In genomic region chr4:151169223-151169622, GRCh38 we compare ENCODE assay signal across 11 cellular contexts.
DNase-seq lines count a peak whose midpoint lies in the region; ATAC-seq and TF ChIP-seq lines count a peak whose summit lies in the region.
"Had no signal": no experiment of that assay in that cellular context is flagged by ENCODE, and none has a peak within 500 bp of the region (broad histone marks: within the 10 kb centered on the region; RNA-seq: fewer than 3 reads in every experiment).

No MANE protein-coding gene starts in this region.

- H3K27ac Mint-ChIP-seq in mesothelial cell of epicardium, result peak overlapping the region; percentile 57

- H3K4me3 Mint-ChIP-seq in mesothelial cell of epicardium, result no peak overlapping the region
- H3K4me3 Mint-ChIP-seq: neural crest cell had no signal

- ATAC-seq in Right ventricle myocardium inferior, result peak; percentile 95
- ATAC-seq in HG03095 (IDR thresholded peaks at IDR 0.05; ENCODE audit: unreplicated experiment), result no peak
- no peak for ATAC-seq in GM21423 (IDR thresholded peaks at IDR 0.05; ENCODE audit: unreplicated experiment)
- no peak for ATAC-seq in GM18519 (IDR thresholded peaks at IDR 0.05; ENCODE audit: low FRiP score, unreplicated experiment)

- H3K27me3 Mint-ChIP-seq in mesothelial cell of epicardium (ENCODE audit: low read depth), result no peaks in the 10 kb centered on the region

- peaks cover 6% of the 10 kb centered on the region for H3K9me3 Mint-ChIP-seq in mesothelial cell of epicardium
- H3K9me3 Mint-ChIP-seq: neural crest cell had no signal

- intact Hi-C loops in Right ventricle myocardium inferior (cut with DNase I), result loop anchor here (5.0 kb wide), 1 partner anchor 58 kb away; no protein-coding TSS in a partner anchor
- intact Hi-C loops in cardiac septum (cut with DNase I), result no loop called here

- H3K36me3 Mint-ChIP-seq in mesothelial cell of epicardium, result peaks cover 17% of the 10 kb centered on the region

- TF ChIP-seq CTCF in mesothelial cell of epicardium (IDR thresholded peaks at IDR 0.05; ENCODE audit: unreplicated experiment), result no peak

- DNase-seq in Right ventricle myocardium inferior (ENCODE audit: missing footprints) (peak; percentile 83), cardiac septum (ENCODE audit: low spot score) (no peak), epidermal melanocyte (ENCODE audit: insufficient read length, low spot score) (peak; percentile 87), mesothelial cell of epicardium (ENCODE audit: low spot score in 2 of 2, unreplicated experiment in 2 of 2) (peak; percentile 23 to 45)
- no peak for DNase-seq in activated CD4-positive, alpha-beta T cell treated with anti-CD3 and anti-CD28 coated beads for 48 hours
- DNase-seq: AML-193, NCI-H2029 had no signal

- H3K4me1 Mint-ChIP-seq in mesothelial cell of epicardium, result peaks cover 39% of the 10 kb centered on the region

Comparison
In these comparisons a context has a peak if more than half of its experiments do, and no peak if none do; other contexts are left out.
1. DNase-seq: peak in Right ventricle myocardium inferior (single experiment), epidermal melanocyte (single experiment) and mesothelial cell of epicardium (2 of 2); none in cardiac septum (single experiment) and activated CD4-positive, alpha-beta T cell treated with anti-CD3 and anti-CD28 coated beads for 48 hours (single experiment).